In the genomic region with DNA sequence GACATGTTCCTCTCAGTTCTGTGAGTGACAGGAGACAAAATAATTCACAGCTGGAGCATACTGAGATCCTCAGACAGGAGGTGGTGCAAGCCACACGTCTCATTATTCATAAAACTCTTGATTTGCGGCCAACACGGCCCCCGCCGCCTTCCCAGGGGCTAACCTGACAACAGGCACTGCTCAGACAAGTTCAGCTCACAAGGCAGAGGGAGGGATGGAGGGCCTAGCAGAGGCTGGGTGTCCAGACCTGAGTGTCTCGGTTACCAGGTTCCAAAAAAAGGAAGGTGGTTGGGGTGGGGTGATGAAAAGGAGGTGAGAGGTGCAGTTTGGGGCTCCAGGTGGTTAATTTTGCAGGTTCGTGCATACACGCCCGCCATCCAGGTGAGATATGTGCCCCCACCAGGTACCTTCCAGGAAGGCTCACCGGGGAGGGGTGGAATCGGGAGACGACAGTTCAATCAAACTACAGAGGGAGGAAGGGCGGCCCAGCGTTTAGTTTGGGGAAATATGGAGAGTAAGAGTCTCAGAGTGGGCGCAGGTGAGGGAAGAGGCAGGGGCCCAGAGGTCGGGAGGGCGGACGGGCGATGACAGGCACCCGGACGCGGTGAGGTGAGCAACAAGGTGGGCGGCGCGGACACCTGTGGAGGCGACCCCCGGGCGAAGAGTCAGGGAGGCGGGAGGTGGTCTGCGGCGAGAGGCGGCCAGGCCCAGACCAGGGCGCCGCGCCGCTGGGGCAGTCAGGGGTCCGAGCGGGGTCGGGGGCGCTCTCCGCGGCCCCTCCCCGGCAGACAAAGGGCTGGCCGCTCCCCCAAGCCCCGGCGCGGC, we compare ENCODE assay signal across 8 cellular contexts. TPM values are rescaled to one million over a fixed set of nuclear protein-coding genes. Genes with fewer than 3 reads are reported as not detected.
DNase-seq lines count a peak whose midpoint lies in the region; ATAC-seq and TF ChIP-seq lines count a peak whose summit lies in the region.

No MANE protein-coding gene starts in this region.

- peak overlapping the region; percentile 43 for H3K27ac ChIP-seq in CD8-positive, alpha-beta T cell (ENCODE audit: low read depth, low read length)
- peak overlapping the region; percentile 78 for H3K27ac ChIP-seq in angular gyrus (ENCODE audit: low read depth, low read length)

- H3K4me3 ChIP-seq in CD8-positive, alpha-beta T cell (ENCODE audit: low read depth, low read length): peak overlapping the region; percentile 70
- H3K4me3 ChIP-seq in HAP-1: peak overlapping the region; percentile 61

- peak overlapping the region; percentile 84 for H3K27ac Mint-ChIP-seq in CD8-positive, alpha-beta T cell
- peak overlapping the region; percentile 91 to 96 (median 94) for H3K27ac Mint-ChIP-seq in immature natural killer cell

- intact Hi-C loops in CD8-positive, alpha-beta T cell (cut with DNase I, micrococcal nuclease): loop anchor here (1.0 to 10.0 kb wide), 18 partner anchors 34 to 1355 kb away; partner anchors contain the start of genes UBE4B (in 2 of the 2), DFFA (in 1 of the 2), ENO1 (in 1 of the 2) and GPR157 (in 1 of the 2)

- no peaks in the 10 kb centered on the region for H3K27me3 Mint-ChIP-seq in CD8-positive, alpha-beta T cell (ENCODE audit: low read depth)
- peaks cover 0 to 12% (median 5%) of the 10 kb centered on the region in 3 donors for H3K27me3 Mint-ChIP-seq in immature natural killer cell (ENCODE audit: low read depth in 3 of 3)

- POLR2A ChIA-PET in CD8-positive, alpha-beta T cell (lab: Charles Lee): interaction anchor here (0.6 kb wide), 1 partner anchor 12 kb away, joined by 4 read pairs; no protein-coding TSS in a partner anchor
- POLR2A ChIA-PET in GM10248 (lab: Yijun Ruan, JAX): no interaction called here

- no peaks in the 10 kb centered on the region for H3K36me3 ChIP-seq in CD8-positive, alpha-beta T cell (ENCODE audit: insufficient read depth, low read length)
- H3K36me3 ChIP-seq in HAP-1 (replicated peaks): no peaks in the 10 kb centered on the region

- no peaks in the 10 kb centered on the region for H3K9me3 ChIP-seq in CD8-positive, alpha-beta T cell (ENCODE audit: low read length)
- H3K9me3 ChIP-seq in HAP-1: no peaks in the 10 kb centered on the region

- peak overlapping the region; percentile 92 for H3K4me3 Mint-ChIP-seq in CD8-positive, alpha-beta T cell
- peak overlapping the region; percentile 93 to 98 (median 96) for H3K4me3 Mint-ChIP-seq in immature natural killer cell

- peaks cover 31% of the 10 kb centered on the region for H3K4me1 Mint-ChIP-seq in CD8-positive, alpha-beta T cell (ENCODE audit: low read depth)
- peaks cover 35 to 64% of the 10 kb centered on the region in 2 donors for H3K4me1 Mint-ChIP-seq in immature natural killer cell

- CTCF ChIA-PET in CD8-positive, alpha-beta T cell (lab: Charles Lee): interaction anchor here (1.3 kb wide), 1 partner anchor 35 kb away, joined by 3 read pairs; no protein-coding TSS in a partner anchor
- CTCF ChIA-PET in GM10248 (lab: Yijun Ruan, JAX): interaction anchor here (1.2 kb wide), 1 partner anchor 34 kb away, joined by 3 read pairs; no protein-coding TSS in a partner anchor

- DNase-seq in CD8-positive, alpha-beta T cell: peak; percentile 3 to 60 (median 26)
- peak in 1 of 2 experiments; percentile 33 for DNase-seq in HAP-1 (ENCODE audit: low spot score in 2 of 2)
- DNase-seq in OCI-M1 (lab: John Stamatoyannopoulos, UW): peak; percentile 36
- peak; percentile 46 to 52 (median 46) for DNase-seq in immature natural killer cell
- peak; percentile 54 for DNase-seq in stimulated activated CD4-positive, alpha-beta T cell treated with anti-CD3 and anti-CD28 coated beads, Interleukin-1b, Interleukin-23, amount 100 ng/mL, for 48 hours
- DNase-seq in NCI-H2196 (lab: John Stamatoyannopoulos, UW; ENCODE audit: unreplicated experiment): no peak
- no peak for DNase-seq in GM10248 (ENCODE audit: extremely low spot score)

- H3K9me3 Mint-ChIP-seq in CD8-positive, alpha-beta T cell: no peaks in the 10 kb centered on the region
- H3K9me3 Mint-ChIP-seq in immature natural killer cell: no peaks in the 10 kb centered on the region

- in situ Hi-C loops in HAP-1 (cut with MboI; ENCODE audit: low sequenced_read_pairs): no loop called here

- ATAC-seq in CD8-positive, alpha-beta T cell: no peak

- H3K36me3 Mint-ChIP-seq in CD8-positive, alpha-beta T cell: peaks cover 10% of the 10 kb centered on the region
- peaks cover 0 to 3% (median 0%) of the 10 kb centered on the region in 3 donors for H3K36me3 Mint-ChIP-seq in immature natural killer cell

- no peak for TF ChIP-seq CTCF in CD8-positive, alpha-beta T cell (IDR thresholded peaks at IDR 0.05)
- TF ChIP-seq CTCF in GM10248 (IDR thresholded peaks at IDR 0.05; ENCODE audit: control extremely low read depth, extremely low read depth, low read depth, missing control alignments): no peak

- H3K27me3 ChIP-seq in CD8-positive, alpha-beta T cell (ENCODE audit: insufficient read depth, low read length): no peaks in the 10 kb centered on the region
- no peaks in the 10 kb centered on the region for H3K27me3 ChIP-seq in HAP-1 (ENCODE audit: low read depth)

- peaks cover 17% of the 10 kb centered on the region for H3K4me1 ChIP-seq in CD8-positive, alpha-beta T cell (ENCODE audit: insufficient read depth, low read length)
- peaks cover 8% of the 10 kb centered on the region for H3K4me1 ChIP-seq in HAP-1

RNA-seq across cellular contexts. Expression of gene CTNNBIP1, which starts 0.6 kb away (rescaled TPM):
- 1 to 10 TPM; 6.3 to 7.7 TPM for total RNA-seq in CD8-positive, alpha-beta T cell
- polyA plus RNA-seq in immature natural killer cell: 10 to 100 TPM; 41.0 to 51.5 (median 45.5) TPM

RNA-seq across cellular contexts. Expression of gene LZIC, which starts 33.8 kb away (rescaled TPM):
- 10 to 100 TPM; 12.9 to 13.6 TPM for total RNA-seq in CD8-positive, alpha-beta T cell
- 10 to 100 TPM; 32.3 to 44.9 (median 36.2) TPM for polyA plus RNA-seq in immature natural killer cell

RNA-seq across cellular contexts. Expression of gene NMNAT1, which starts 33.8 kb away (rescaled TPM):
- 1 to 10 TPM; 1.1 to 1.2 TPM for total RNA-seq in CD8-positive, alpha-beta T cell
- 1 to 10 TPM; 1.4 to 10.0 (median 7.1) TPM for polyA plus RNA-seq in immature natural killer cell

Comparison
In these comparisons a context has a peak if more than half of its experiments do, and no peak if none do; other contexts are left out.
1. DNase-seq: peak in CD8-positive, alpha-beta T cell (7 of 7), OCI-M1 (single experiment), immature natural killer cell (3 of 3) and stimulated activated CD4-positive, alpha-beta T cell treated with anti-CD3 and anti-CD28 coated beads, Interleukin-1b, Interleukin-23, amount 100 ng/mL, for 48 hours (single experiment); none in NCI-H2196 (single experiment) and GM10248 (single experiment).